10 cellular contexts compared by ENCODE assay signal in genomic region chr15:64891546-64891945, GRCh38. TPM values are rescaled to one million over a fixed set of nuclear protein-coding genes. Genes with fewer than 3 reads are reported as not detected.
DNase-seq lines count a peak whose midpoint lies in the region; ATAC-seq and TF ChIP-seq lines count a peak whose summit lies in the region.
"Had no signal": no experiment of that assay in that cellular context is flagged by ENCODE, and none has a peak within 500 bp of the region (broad histone marks: within the 10 kb centered on the region; RNA-seq: fewer than 3 reads in every experiment).

No MANE protein-coding gene starts in this region.

- DNase-seq in left ventricle myocardium inferior: peak; percentile 1
- no peak for DNase-seq in right cardiac atrium
- DNase-seq in activated T-cell treated with anti-CD3 and anti-CD28 coated beads, Interleukin-2, amount 50 U/mL, for 72 hours: no peak
- DNase-seq in lower lobe of right lung: no peak
- no peak for DNase-seq in SHP77 (lab: John Stamatoyannopoulos, UW)
- DNase-seq in nephron progenitor cell: no peak
- DNase-seq in UCSD-AML1 (lab: John Stamatoyannopoulos, UW; ENCODE audit: unreplicated experiment): no peak
- DNase-seq in HT-29 (ENCODE audit: low spot score): no peak
- DNase-seq: NCI-H345 had no signal

- H3K9me3 ChIP-seq in left ventricle myocardium inferior (replicated peaks) (no peaks in the 10 kb centered on the region), right cardiac atrium (ENCODE audit: control insufficient read depth, low read length) (no peaks in the 10 kb centered on the region), lower lobe of right lung (no peaks in the 10 kb centered on the region)

- no peak for ATAC-seq in right cardiac atrium
- ATAC-seq in activated T-cell treated with anti-CD3 and anti-CD28 coated beads, Interleukin-2, amount 50 U/mL, for 72 hours (replicated peaks in 1 of 2): no peak
- no peak for ATAC-seq in lower lobe of right lung

- peaks cover 42% of the 10 kb centered on the region for H3K4me1 ChIP-seq in left ventricle myocardium inferior
- H3K4me1 ChIP-seq in right cardiac atrium (ENCODE audit: control insufficient read depth, insufficient read depth, low read length): peaks cover 5% of the 10 kb centered on the region
- H3K4me1 ChIP-seq in lower lobe of right lung: peaks cover 51% of the 10 kb centered on the region

- no peaks in the 10 kb centered on the region for H3K36me3 Mint-ChIP-seq in activated T-cell treated with anti-CD3 and anti-CD28 coated beads, Interleukin-2, amount 50 U/mL, for 72 hours (ENCODE audit: insufficient read depth in 2 of 2)
- no peaks in the 10 kb centered on the region for H3K36me3 Mint-ChIP-seq in nephron progenitor cell (ENCODE audit: low read depth)

- no peaks in the 10 kb centered on the region for H3K9me3 Mint-ChIP-seq in activated T-cell treated with anti-CD3 and anti-CD28 coated beads, Interleukin-2, amount 50 U/mL, for 72 hours
- H3K9me3 Mint-ChIP-seq in nephron progenitor cell: no peaks in the 10 kb centered on the region
- H3K9me3 Mint-ChIP-seq: neural crest cell had no signal

- intact Hi-C loops in left ventricle myocardium inferior (cut with micrococcal nuclease): loop anchor here (10.0 kb wide), 1 partner anchor 47 kb away; the partner anchor contains the start of gene PLEKHO2
- intact Hi-C loops in right cardiac atrium (cut with DNase I): loop anchor here in 2 of 4 donors (10.0 kb wide), 1 partner anchor 47 kb away; the partner anchor contains the start of gene PLEKHO2 (in 2 of the 2)
- intact Hi-C loops in lower lobe of right lung (cut with DNase I): no loop called here

- H3K27ac ChIP-seq in left ventricle myocardium inferior (replicated peaks) (peak overlapping the region; percentile 38), right cardiac atrium (ENCODE audit: low read length) (no peak overlapping the region), lower lobe of right lung (peak overlapping the region; percentile 68)

- peak overlapping the region; percentile 85 for H3K27ac Mint-ChIP-seq in activated T-cell treated with anti-CD3 and anti-CD28 coated beads, Interleukin-2, amount 50 U/mL, for 72 hours
- no peak overlapping the region for H3K27ac Mint-ChIP-seq in nephron progenitor cell

- H3K36me3 ChIP-seq in left ventricle myocardium inferior: no peaks in the 10 kb centered on the region
- no peaks in the 10 kb centered on the region for H3K36me3 ChIP-seq in lower lobe of right lung

- H3K27me3 Mint-ChIP-seq in activated T-cell treated with anti-CD3 and anti-CD28 coated beads, Interleukin-2, amount 50 U/mL, for 72 hours (ENCODE audit: low read depth): no peaks in the 10 kb centered on the region
- peaks cover 7% of the 10 kb centered on the region for H3K27me3 Mint-ChIP-seq in nephron progenitor cell (ENCODE audit: low read depth, poor library complexity)

- peaks cover 58% of the 10 kb centered on the region for H3K4me1 Mint-ChIP-seq in activated T-cell treated with anti-CD3 and anti-CD28 coated beads, Interleukin-2, amount 50 U/mL, for 72 hours (ENCODE audit: low read depth)
- H3K4me1 Mint-ChIP-seq in nephron progenitor cell: peaks cover 55% of the 10 kb centered on the region

- H3K4me3 Mint-ChIP-seq in activated T-cell treated with anti-CD3 and anti-CD28 coated beads, Interleukin-2, amount 50 U/mL, for 72 hours: peak overlapping the region; percentile 96 to 98
- H3K4me3 Mint-ChIP-seq in nephron progenitor cell: no peak overlapping the region
- H3K4me3 Mint-ChIP-seq: neural crest cell had no signal

- H3K4me3 ChIP-seq in left ventricle myocardium inferior: no peak overlapping the region
- no peak overlapping the region for H3K4me3 ChIP-seq in right cardiac atrium (ENCODE audit: low read length)
- no peak overlapping the region for H3K4me3 ChIP-seq in lower lobe of right lung

- TF ChIP-seq CTCF in left ventricle myocardium inferior (IDR thresholded peaks at IDR 0.05; ENCODE audit: borderline replicate concordance): no peak
- TF ChIP-seq CTCF in lower lobe of right lung (IDR thresholded peaks at IDR 0.05): no peak
- TF ChIP-seq CTCF in nephron progenitor cell (IDR thresholded peaks at IDR 0.05): no peak

- no peaks in the 10 kb centered on the region for H3K27me3 ChIP-seq in left ventricle myocardium inferior (ENCODE audit: low read depth)
- H3K27me3 ChIP-seq in right cardiac atrium (ENCODE audit: control insufficient read depth, insufficient read depth): no peaks in the 10 kb centered on the region
- no peaks in the 10 kb centered on the region for H3K27me3 ChIP-seq in lower lobe of right lung (ENCODE audit: low read depth)

RNA-seq across cellular contexts. Expression of gene ANKDD1A, which starts 20.2 kb away (rescaled TPM):
- total RNA-seq in left ventricle myocardium inferior (1.8 TPM), right cardiac atrium (1 to 10 TPM; 3.0 to 6.0 (median 3.8) TPM), lower lobe of right lung (5.0 TPM)
- polyA plus RNA-seq in right cardiac atrium: 2.1 TPM
- 1 to 10 TPM; 7.2 to 8.4 TPM for total RNA-seq in activated T-cell treated with anti-CD3 and anti-CD28 coated beads, Interleukin-2, amount 50 U/mL, for 72 hours
- 0.60 and 0.71 TPM in 2 replicates for total RNA-seq in HT-29 (2014; rRNA removed; shearing (Covaris generic))

RNA-seq across cellular contexts. Expression of gene PLEKHO2, which starts 49.8 kb away (rescaled TPM):
- total RNA-seq in left ventricle myocardium inferior: 8.0 TPM
- total RNA-seq in right cardiac atrium: 10 to 100 TPM; 11.6 to 22.3 (median 13.8) TPM
- 11.7 TPM for polyA plus RNA-seq in right cardiac atrium
- 10 to 100 TPM; 14.3 to 15.3 TPM for total RNA-seq in activated T-cell treated with anti-CD3 and anti-CD28 coated beads, Interleukin-2, amount 50 U/mL, for 72 hours
- total RNA-seq in lower lobe of right lung: 68.3 TPM
- total RNA-seq in HT-29 (2014; rRNA removed; shearing (Covaris generic)): 6.4 and 8.1 TPM in 2 replicates
